8 cellular contexts compared by ENCODE assay signal in genomic region chr12:13173537-13173936, GRCh38. TPM values are rescaled to one million over a fixed set of nuclear protein-coding genes. Genes with fewer than 3 reads are reported as not detected.
DNase-seq lines count a peak whose midpoint lies in the region; ATAC-seq lines count a peak whose summit lies in the region.

No MANE protein-coding gene starts in this region.

- peak overlapping the region; percentile 22 to 81 (median 70); a peak in 20 of 22 replicates for H3K27ac ChIP-seq in BLaER1 treated with 17β-estradiol and CSF1 and Interleukin-3, amounts not matched to agents 10 nM and 100 nM
- H3K27ac ChIP-seq in skeletal muscle tissue (ENCODE audit: low read depth, low read length) = peak overlapping the region; percentile 72

- H3K4me1 Mint-ChIP-seq in activated T-cell treated with anti-CD3 and anti-CD28 coated beads, Interleukin-2, amount 50 U/mL, for 4 hours (ENCODE audit: low read depth) = peaks cover 18% of the 10 kb centered on the region

- ATAC-seq in GM19328 (IDR thresholded peaks at IDR 0.05; ENCODE audit: unreplicated experiment) (peak; percentile 93), HG03175 (IDR thresholded peaks at IDR 0.05; ENCODE audit: unreplicated experiment) (peak; percentile 91)
- peak; percentile 76 to 94 for ATAC-seq in activated T-cell treated with anti-CD3 and anti-CD28 coated beads, Interleukin-2, amount 50 U/mL, for 4 hours

- H3K9me3 Mint-ChIP-seq in activated T-cell treated with anti-CD3 and anti-CD28 coated beads, Interleukin-2, amount 50 U/mL, for 4 hours = no peaks in the 10 kb centered on the region

- no peak for DNase-seq in activated T-cell treated with anti-CD3 and anti-CD28 coated beads, Interleukin-2, amount 50 U/mL, for 4 hours
- DNase-seq in cardiac septum (ENCODE audit: low spot score) (peak; percentile 77), SHP77 treated with DMSO at 0.1 percent for 48 hours (lab: John Stamatoyannopoulos, UW) (no peak), COR-L47 (lab: John Stamatoyannopoulos, UW) (no peak)

- H3K4me1 ChIP-seq in BLaER1 treated with 17β-estradiol and CSF1 and Interleukin-3, amounts not matched to agents 10 nM and 100 nM = peaks cover 40 to 69% (median 63%) of the 10 kb centered on the region in 10 experiments
- peaks cover 2 to 7% (median 6%) of the 10 kb centered on the region in 3 donors for H3K4me1 ChIP-seq in skeletal muscle tissue (ENCODE audit: control insufficient read depth in 3 of 3, insufficient read depth in 3 of 3, low read length in 3 of 3)

- H3K27me3 ChIP-seq in BLaER1 treated with 17β-estradiol and CSF1 and Interleukin-3, amounts not matched to agents 10 nM and 100 nM = no peaks in the 10 kb centered on the region
- H3K27me3 ChIP-seq in skeletal muscle tissue (ENCODE audit: control insufficient read depth in 3 of 3, insufficient read depth in 3 of 3, low read length in 3 of 3) = peaks cover 0 to 6% (median 4%) of the 10 kb centered on the region in 3 donors

- H3K9me3 ChIP-seq in BLaER1 treated with 17β-estradiol and CSF1 and Interleukin-3, amounts not matched to agents 10 nM and 100 nM (replicated peaks in 1 of 11) = no peaks in the 10 kb centered on the region
- H3K9me3 ChIP-seq in skeletal muscle tissue (ENCODE audit: control insufficient read depth in 3 of 3, low read length in 3 of 3) = no peaks in the 10 kb centered on the region

- no peak overlapping the region for H3K4me3 ChIP-seq in BLaER1 treated with 17β-estradiol and CSF1 and Interleukin-3, amounts not matched to agents 10 nM and 100 nM
- no peak overlapping the region for H3K4me3 ChIP-seq in skeletal muscle tissue (ENCODE audit: low read length in 3 of 3)

- H3K36me3 Mint-ChIP-seq in activated T-cell treated with anti-CD3 and anti-CD28 coated beads, Interleukin-2, amount 50 U/mL, for 4 hours (ENCODE audit: insufficient read depth) = no peaks in the 10 kb centered on the region

- H3K27me3 Mint-ChIP-seq in activated T-cell treated with anti-CD3 and anti-CD28 coated beads, Interleukin-2, amount 50 U/mL, for 4 hours (ENCODE audit: low read depth) = peaks cover 3% of the 10 kb centered on the region

- peak overlapping the region; percentile 71 to 87 (median 77) for H3K4me2 ChIP-seq in BLaER1 treated with 17β-estradiol and CSF1 and Interleukin-3, amounts not matched to agents 10 nM and 100 nM

- H3K9ac ChIP-seq in BLaER1 treated with 17β-estradiol and CSF1 and Interleukin-3, amounts not matched to agents 10 nM and 100 nM = peak overlapping the region; percentile 6 to 66 (median 52); a peak in 19 of 22 replicates
- peak overlapping the region in 2 of 3 donors; percentile 10 to 34 for H3K9ac ChIP-seq in skeletal muscle tissue (ENCODE audit: low read depth in 1 of 3, low read length in 3 of 3)

- intact Hi-C loops in cardiac septum (cut with DNase I) = loop anchor here (1.0 kb wide), 1 partner anchor 23 kb away; the partner anchor contains the start of gene EMP1

- H3K4me3 Mint-ChIP-seq in activated T-cell treated with anti-CD3 and anti-CD28 coated beads, Interleukin-2, amount 50 U/mL, for 4 hours = no peak overlapping the region

- H4K20me1 ChIP-seq in BLaER1 treated with 17β-estradiol and CSF1 and Interleukin-3, amounts not matched to agents 10 nM and 100 nM = no peaks in the 10 kb centered on the region

- H3K36me3 ChIP-seq in BLaER1 treated with 17β-estradiol and CSF1 and Interleukin-3, amounts not matched to agents 10 nM and 100 nM = no peaks in the 10 kb centered on the region
- H3K36me3 ChIP-seq in skeletal muscle tissue (ENCODE audit: control insufficient read depth in 3 of 3, insufficient read depth in 3 of 3, low read length in 3 of 3) = no peaks in the 10 kb centered on the region

RNA-seq across cellular contexts. Expression of gene EMP1, which starts 23.0 kb away (rescaled TPM):
- total RNA-seq in activated T-cell treated with anti-CD3 and anti-CD28 coated beads, Interleukin-2, amount 50 U/mL, for 4 hours = 10 to 100 TPM in 2 of 3 donors, 1 to 10 TPM in 1; 8.9 to 22.5 (median 17.2) TPM
- total RNA-seq in cardiac septum = 118 TPM
- 40.2 TPM for total RNA-seq in skeletal muscle tissue
